Comparison of ENCODE assay signal across 14 cellular contexts in the genomic region with DNA sequence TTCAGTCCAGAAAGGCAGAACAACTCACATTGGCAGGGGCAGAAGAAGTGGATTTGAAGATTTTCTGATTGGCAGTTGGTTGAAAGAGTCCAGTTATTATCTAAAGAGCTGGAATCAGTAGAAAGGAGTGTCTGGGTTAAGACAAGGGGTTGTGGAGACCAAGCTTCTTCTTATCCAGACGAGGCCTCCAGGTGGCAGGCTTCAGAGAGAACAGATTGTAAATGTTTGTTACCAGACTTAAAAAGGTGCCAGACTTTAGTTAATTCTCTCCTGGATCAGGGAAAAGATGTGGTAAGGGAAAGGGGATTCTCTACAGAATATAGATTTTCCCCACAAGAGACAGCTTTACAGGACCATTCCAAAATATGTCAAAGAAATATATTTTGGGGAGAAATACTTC.
DNase-seq lines count a peak whose midpoint lies in the region; ATAC-seq and TF ChIP-seq lines count a peak whose summit lies in the region.
"Had no signal": no experiment of that assay in that cellular context is flagged by ENCODE, and none has a peak within 500 bp of the region (broad histone marks: within the 10 kb centered on the region; RNA-seq: fewer than 3 reads in every experiment).

No MANE protein-coding gene starts in this region.

- DNase-seq in ELF-1 (ENCODE audit: low read depth, low spot score) (peak; percentile 23), astrocyte of the cerebellum (ENCODE audit: low read depth) (no peak), left kidney (ENCODE audit: low read depth, low spot score) (peak; percentile 21), middle frontal gyrus (ENCODE audit: extremely low spot score, low spot score) (no peak), hippocampal formation (lab: John Stamatoyannopoulos, UW) (no peak), NCI-H510A (lab: John Stamatoyannopoulos, UW) (no peak)
- DNase-seq: activated CD4-positive, alpha-beta T cell treated with anti-CD3 and anti-CD28 coated beads for 48 hours; amniotic stem cell; effector CD4-positive, alpha-beta T cell; left colon; NCI-H1436; small intestine had no signal

- H3K4me3 ChIP-seq in astrocyte of the cerebellum (ENCODE audit: low read depth, low read length) = no peak overlapping the region

- TF ChIP-seq CTCF in LNCAP (IDR thresholded peaks at IDR 0.05) (peak; percentile 30; the same call in 1 of the 2 replicates), astrocyte of the cerebellum (IDR thresholded peaks at IDR 0.05; ENCODE audit: low read depth, low read length, missing control alignments) (peak; percentile 22)

- in situ Hi-C loops in astrocyte of the cerebellum (cut with HindIII; ENCODE audit: low sequenced_read_pairs) = loop anchor here (25.0 kb wide), 1 partner anchor 845 kb away; no protein-coding TSS in a partner anchor

- no peak for ATAC-seq in HG03442 (IDR thresholded peaks at IDR 0.05; ENCODE audit: unreplicated experiment)
- ATAC-seq: left colon had no signal

Comparison
In these comparisons a context has a peak if more than half of its experiments do, and no peak if none do; other contexts are left out.
1. DNase-seq: peak in ELF-1 (single experiment) and left kidney (single experiment); none in astrocyte of the cerebellum (single experiment), middle frontal gyrus (single experiment), hippocampal formation (0 of 2) and NCI-H510A (single experiment).